ENCODE assay signal across 12 cellular contexts in the genomic region with DNA sequence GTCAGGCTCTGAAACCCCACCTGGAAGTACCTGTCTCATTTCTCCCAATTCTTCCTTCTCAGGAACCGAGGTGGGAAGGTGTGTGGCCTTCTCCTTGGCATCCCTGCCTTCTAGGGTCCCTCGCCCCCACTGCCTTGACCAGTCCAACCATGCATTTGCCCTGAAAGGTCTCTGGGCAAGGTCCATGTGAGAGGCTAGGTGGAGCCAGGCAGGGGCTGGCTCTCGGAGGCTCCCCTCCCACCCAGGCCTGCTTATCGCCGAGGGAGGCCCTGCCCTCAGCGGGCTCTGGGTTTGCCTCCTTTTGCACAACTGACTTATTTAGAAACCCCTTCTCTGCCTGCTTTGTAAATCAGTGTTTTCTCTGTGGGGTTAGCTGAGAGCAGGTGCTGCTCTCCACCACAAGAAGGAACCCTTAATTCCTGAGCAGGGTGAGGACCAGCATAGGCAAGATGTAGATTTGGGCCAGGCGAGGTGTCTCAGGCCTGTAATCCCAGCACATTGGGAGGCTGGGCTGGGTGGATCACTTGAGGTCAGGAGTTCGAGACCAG. TPM values are rescaled to one million over a fixed set of nuclear protein-coding genes. Genes with fewer than 3 reads are reported as not detected.
A peak's percentile ranks its signal among the peaks of the same experiment; 100 is the strongest.
DNase-seq lines count a peak whose midpoint lies in the region; ATAC-seq and TF ChIP-seq lines count a peak whose summit lies in the region.
"Had no signal": no experiment of that assay in that cellular context is flagged by ENCODE, and none has a peak within 500 bp of the region (broad histone marks: within the 10 kb centered on the region; RNA-seq: fewer than 3 reads in every experiment).

No MANE protein-coding gene starts in this region.

- H3F3A ChIP-seq in OCI-LY1 (ENCODE audit: insufficient read depth, low read length): no peaks in the 10 kb centered on the region

- H3K9me3 ChIP-seq in OCI-LY1 (ENCODE audit: low read length) (no peaks in the 10 kb centered on the region), thoracic aorta (no peaks in the 10 kb centered on the region), suprapubic skin (no peaks in the 10 kb centered on the region)

- H3K27ac Mint-ChIP-seq in activated naive CD4-positive, alpha-beta T cell treated with anti-CD3 and anti-CD28 coated beads for 36 hours: peak overlapping the region; percentile 59
- H3K27ac Mint-ChIP-seq in central memory CD8-positive, alpha-beta T cell (ENCODE audit: low read depth): peak overlapping the region; percentile 99

- H3K4me2 ChIP-seq in OCI-LY1 (ENCODE audit: low read length): peak overlapping the region; percentile 31; the same call in 1 of the 2 replicates

- H4K20me1 ChIP-seq in OCI-LY1 (ENCODE audit: insufficient read depth, low read length): no peaks in the 10 kb centered on the region

- no peak overlapping the region for H3K4me3 Mint-ChIP-seq in activated naive CD4-positive, alpha-beta T cell treated with anti-CD3 and anti-CD28 coated beads for 36 hours
- peak overlapping the region; percentile 36 for H3K4me3 Mint-ChIP-seq in central memory CD8-positive, alpha-beta T cell

- ATAC-seq in central memory CD8-positive, alpha-beta T cell (replicated peaks; ENCODE audit: extremely low read depth, poor library complexity, severe bottlenecking): no peak
- no peak for ATAC-seq in thoracic aorta (ENCODE audit: insufficient number of reproducible peaks, low FRiP score, low read depth)
- ATAC-seq: activated CD4-positive, CD25-positive, alpha-beta regulatory T cell treated with anti-CD3 and anti-CD28 coated beads, Interleukin-2, amount 50 U/mL, for 24 hours had no signal

- peak overlapping the region; percentile 30; the same call in 1 of the 2 replicates for H3K9ac ChIP-seq in OCI-LY1 (ENCODE audit: low read length)

- peaks cover 69% of the 10 kb centered on the region for H3K4me1 Mint-ChIP-seq in activated naive CD4-positive, alpha-beta T cell treated with anti-CD3 and anti-CD28 coated beads for 36 hours (ENCODE audit: low read depth)
- H3K4me1 Mint-ChIP-seq in central memory CD8-positive, alpha-beta T cell: peaks cover 76% of the 10 kb centered on the region

- H3K9me3 Mint-ChIP-seq in activated naive CD4-positive, alpha-beta T cell treated with anti-CD3 and anti-CD28 coated beads for 36 hours: no peaks in the 10 kb centered on the region
- no peaks in the 10 kb centered on the region for H3K9me3 Mint-ChIP-seq in central memory CD8-positive, alpha-beta T cell

- DNase-seq in activated naive CD4-positive, alpha-beta T cell treated with anti-CD3 and anti-CD28 coated beads for 36 hours: no peak
- no peak for DNase-seq in activated naive CD4-positive, alpha-beta T cell treated with Interleukin-2 at 50 U/mL for 16 hours
- DNase-seq in central memory CD8-positive, alpha-beta T cell (ENCODE audit: low spot score in 2 of 2): no peak
- DNase-seq in thoracic aorta (ENCODE audit: low spot score) (no peak), NCI-H146 treated with DMSO at 0.1 percent for 48 hours (lab: John Stamatoyannopoulos, UW; ENCODE audit: unreplicated experiment) (no peak), GM20000 (ENCODE audit: low spot score) (no peak), suprapubic skin (ENCODE audit: low spot score in 2 of 2) (no peak)
- DNase-seq: mesenchymal stem cell; NCI-H1417 treated with DMSO at 0.1 percent for 48 hours; stimulated activated CD4-positive, alpha-beta T cell treated with anti-CD3 and anti-CD28 coated beads, Interleukin-4, amount 100 ng/mL, for 1 hour had no signal

- no peak for TF ChIP-seq POLR2A in suprapubic skin (IDR thresholded peaks at IDR 0.05)

- no peaks in the 10 kb centered on the region for H3K27me3 Mint-ChIP-seq in activated naive CD4-positive, alpha-beta T cell treated with anti-CD3 and anti-CD28 coated beads for 36 hours (ENCODE audit: low read depth)
- H3K27me3 Mint-ChIP-seq in central memory CD8-positive, alpha-beta T cell: no peaks in the 10 kb centered on the region

- peak overlapping the region; percentile 64 for H3K27ac ChIP-seq in OCI-LY1 (ENCODE audit: low read depth, low read length, poor library complexity, severe bottlenecking)
- peak overlapping the region; percentile 27 to 51 for H3K27ac ChIP-seq in thoracic aorta
- no peak overlapping the region for H3K27ac ChIP-seq in suprapubic skin

- H3K27me3 ChIP-seq in OCI-LY1 (ENCODE audit: insufficient read depth, low read length): no peaks in the 10 kb centered on the region
- H3K27me3 ChIP-seq in thoracic aorta (replicated peaks; ENCODE audit: insufficient read depth): no peaks in the 10 kb centered on the region
- H3K27me3 ChIP-seq in suprapubic skin: no peaks in the 10 kb centered on the region

- H3K4me3 ChIP-seq in OCI-LY1 (ENCODE audit: low read depth, low read length, poor library complexity, severe bottlenecking): no peak overlapping the region
- H3K4me3 ChIP-seq in thoracic aorta: no peak overlapping the region
- H3K4me3 ChIP-seq in suprapubic skin: no peak overlapping the region

- H3K36me3 ChIP-seq in OCI-LY1 (ENCODE audit: insufficient read depth, low read length) (peaks cover 47% of the 10 kb centered on the region; the same call in 1 of the 2 replicates), thoracic aorta (no peaks in the 10 kb centered on the region), suprapubic skin (peaks cover 27% of the 10 kb centered on the region)

- no peak overlapping the region for H2AFZ ChIP-seq in OCI-LY1 (ENCODE audit: low read length)

- intact Hi-C loops in activated naive CD4-positive, alpha-beta T cell treated with anti-CD3 and anti-CD28 coated beads for 36 hours (cut with micrococcal nuclease): loop anchor here (10.0 kb wide), 1 partner anchor 518 kb away; the partner anchor contains the start of gene EXT2

- H3K79me2 ChIP-seq in OCI-LY1 (ENCODE audit: insufficient read depth, low read length): no peaks in the 10 kb centered on the region

- no peaks in the 10 kb centered on the region for H3K9me2 ChIP-seq in OCI-LY1 (ENCODE audit: low read depth, low read length)

- CTCF ChIA-PET in activated naive CD4-positive, alpha-beta T cell treated with anti-CD3 and anti-CD28 coated beads for 36 hours (lab: Charles Lee): interaction anchor here (1.6 to 21.7 kb wide), 2 partner anchors 11 to 56 kb away, joined by 4 to 366 read pairs; no protein-coding TSS in a partner anchor

- H3K4me1 ChIP-seq in OCI-LY1 (ENCODE audit: insufficient read depth, low read length, severe bottlenecking) (peaks cover 63% of the 10 kb centered on the region), thoracic aorta (ENCODE audit: control insufficient read depth in 1 of 2, low read depth in 2 of 2) (peaks cover 28 to 64% of the 10 kb centered on the region in 2 donors), suprapubic skin (peaks cover 24% of the 10 kb centered on the region)

- TF ChIP-seq CTCF in OCI-LY1 (IDR thresholded peaks at IDR 0.05; ENCODE audit: low read length): no peak
- TF ChIP-seq CTCF in thoracic aorta (IDR thresholded peaks at IDR 0.05): no peak
- no peak for TF ChIP-seq CTCF in GM20000 (IDR thresholded peaks at IDR 0.05; ENCODE audit: extremely low read depth, missing control alignments)
- no peak for TF ChIP-seq CTCF in suprapubic skin (IDR thresholded peaks at IDR 0.05)

- H3K36me3 Mint-ChIP-seq in activated naive CD4-positive, alpha-beta T cell treated with anti-CD3 and anti-CD28 coated beads for 36 hours (ENCODE audit: low read depth): peaks cover 32% of the 10 kb centered on the region
- H3K36me3 Mint-ChIP-seq in central memory CD8-positive, alpha-beta T cell (ENCODE audit: insufficient read depth): peaks cover 16% of the 10 kb centered on the region

- 94% methylated on average over 8 of the region's 8 CpGs for WGBS in suprapubic skin

- no peak for TF ChIP-seq EP300 in suprapubic skin (IDR thresholded peaks at IDR 0.05)

RNA-seq across cellular contexts. Expression of gene CD82, which starts 47.7 kb away (rescaled TPM):
- total RNA-seq in activated naive CD4-positive, alpha-beta T cell treated with anti-CD3 and anti-CD28 coated beads for 36 hours: 100 to 1,000 TPM; 140 to 141 TPM
- total RNA-seq in thoracic aorta (10 to 100 TPM; 15.4 to 23.4 TPM), suprapubic skin (100 to 1,000 TPM in 3 of 4 donors, 10 to 100 TPM in 1; 77.6 to 155 (median 118) TPM)
